ENCODE assay signal across 2 cellular contexts in the genomic region with DNA sequence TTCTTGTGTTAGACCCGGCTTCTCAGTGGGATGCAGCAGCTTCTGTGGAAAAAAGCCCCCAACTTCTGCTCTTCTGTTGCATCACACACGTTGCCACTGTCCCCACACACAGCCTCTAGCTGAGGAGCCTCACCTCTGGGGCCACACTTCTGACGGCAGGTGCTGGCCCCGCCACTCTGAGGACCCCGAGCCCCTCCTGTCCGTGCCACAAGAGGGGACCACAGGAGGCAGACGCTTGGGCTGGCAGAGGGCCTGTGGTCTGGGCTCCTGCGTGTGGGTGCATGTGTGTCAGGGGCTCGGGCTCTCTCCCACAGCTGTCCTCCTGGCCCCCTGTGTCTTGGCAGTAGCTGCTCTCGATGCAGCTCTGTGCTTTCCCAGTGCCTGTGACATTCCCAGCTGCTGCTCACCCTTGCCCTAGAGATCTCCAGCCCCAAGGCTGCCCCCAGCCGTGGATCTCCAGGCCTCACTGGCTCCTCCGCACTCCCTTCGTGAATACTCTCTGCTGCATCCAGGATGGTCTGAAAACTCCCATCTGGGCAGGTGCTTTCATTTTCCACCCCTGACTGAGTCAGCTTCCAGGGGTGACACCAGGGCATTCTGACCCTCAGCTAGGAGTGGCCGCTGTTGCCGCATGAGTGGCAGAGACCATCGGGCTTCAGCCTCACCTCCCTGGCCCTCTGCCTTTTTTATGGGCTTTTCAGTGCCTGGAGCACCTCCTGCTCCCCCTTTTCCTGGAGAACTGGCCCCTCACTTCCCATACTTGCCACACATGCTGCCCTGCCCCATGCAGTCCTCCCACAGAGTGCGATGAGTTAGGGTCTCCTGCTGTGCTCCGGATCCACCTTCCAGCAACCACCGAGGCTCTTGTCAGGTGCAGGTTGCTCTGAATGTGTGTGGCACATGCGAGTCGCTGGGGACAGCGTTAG.
TF ChIP-seq lines count a peak whose summit lies in the region.

No MANE protein-coding gene starts in this region.

TF ChIP-seq in GM23338, 12 proteins besides CTCF, POLR2A, EP300 and RAD21 (continued from another document and continues in another):
- no peak for TF ChIP-seq ZNF462 (CRISPR knock-in tag; IDR thresholded peaks at IDR 0.05)
- no peak for TF ChIP-seq ZNF114 (CRISPR knock-in tag; IDR thresholded peaks at IDR 0.05)
- no peak for TF ChIP-seq EZH2phosphoT487 (IDR thresholded peaks at IDR 0.05; ENCODE audit: unreplicated experiment)
- TF ChIP-seq JUNB (IDR thresholded peaks at IDR 0.05; ENCODE audit: unreplicated experiment): no peak
- TF ChIP-seq ZNF331 (CRISPR knock-in tag; IDR thresholded peaks at IDR 0.05; ENCODE audit: low read depth): no peak
- TF ChIP-seq ETS1 (IDR thresholded peaks at IDR 0.05): no peak
- no peak for TF ChIP-seq EZH2 (IDR thresholded peaks at IDR 0.05; ENCODE audit: low read depth, unreplicated experiment)
- no peak for TF ChIP-seq POLR2AphosphoS5 (IDR thresholded peaks at IDR 0.05; ENCODE audit: low read depth)

TF ChIP-seq in WTC11, 78 proteins besides CTCF, POLR2A, EP300 and RAD21 (continued from another document):
- TF ChIP-seq FOXP4 (CRISPR knock-in tag; IDR thresholded peaks at IDR 0.05): no peak
- TF ChIP-seq NFATC4 (CRISPR knock-in tag; IDR thresholded peaks at IDR 0.05): no peak
- no peak for TF ChIP-seq CREB1 (CRISPR knock-in tag; IDR thresholded peaks at IDR 0.05)
- no peak for TF ChIP-seq ZNF281 (CRISPR knock-in tag; IDR thresholded peaks at IDR 0.05)
- TF ChIP-seq, protein P1, sequence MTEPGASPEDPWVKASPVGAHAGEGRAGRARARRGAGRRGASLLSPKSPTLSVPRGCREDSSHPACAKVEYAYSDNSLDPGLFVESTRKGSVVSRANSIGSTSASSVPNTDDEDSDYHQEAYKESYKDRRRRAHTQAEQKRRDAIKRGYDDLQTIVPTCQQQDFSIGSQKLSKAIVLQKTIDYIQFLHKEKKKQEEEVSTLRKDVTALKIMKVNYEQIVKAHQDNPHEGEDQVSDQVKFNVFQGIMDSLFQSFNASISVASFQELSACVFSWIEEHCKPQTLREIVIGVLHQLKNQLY (CRISPR knock-in tag; IDR thresholded peaks at IDR 0.05): no peak
- no peak for TF ChIP-seq ESRRA (CRISPR knock-in tag; IDR thresholded peaks at IDR 0.05; ENCODE audit: borderline replicate concordance)
- no peak for TF ChIP-seq SMAD4 (CRISPR knock-in tag; IDR thresholded peaks at IDR 0.05)
- TF ChIP-seq ZBTB43 (CRISPR knock-in tag; IDR thresholded peaks at IDR 0.05): no peak
- no peak for TF ChIP-seq NR3C1 (CRISPR knock-in tag; conservative IDR thresholded peaks at IDR 0.05; ENCODE audit: low read depth)
- no peak for TF ChIP-seq ZNF671 (CRISPR knock-in tag; IDR thresholded peaks at IDR 0.05)
- no peak for TF ChIP-seq FOXJ3 (CRISPR knock-in tag; IDR thresholded peaks at IDR 0.05; ENCODE audit: borderline replicate concordance)
- no peak for TF ChIP-seq CREM (CRISPR knock-in tag; IDR thresholded peaks at IDR 0.05)
- TF ChIP-seq TEAD4 (CRISPR knock-in tag; IDR thresholded peaks at IDR 0.05): no peak
- TF ChIP-seq ELF4 (CRISPR knock-in tag; IDR thresholded peaks at IDR 0.05; ENCODE audit: low read depth): no peak
